29 cellular contexts compared by ENCODE assay signal in genomic region chr1:86450847-86451246, GRCh38. TPM values are rescaled to one million over a fixed set of nuclear protein-coding genes. Genes with fewer than 3 reads are reported as not detected.
"Had no signal": no experiment of that assay in that cellular context is flagged by ENCODE, and none has a peak within 500 bp of the region (broad histone marks: within the 10 kb centered on the region; RNA-seq: fewer than 3 reads in every experiment).

No MANE protein-coding gene starts in this region.

- ATAC-seq: activated CD8-positive, alpha-beta T cell treated with anti-CD3 and anti-CD28 coated beads for 36 hours; activated naive CD8-positive, alpha-beta T cell treated with anti-CD3 and anti-CD28 coated beads, Interleukin-2, amount 50 U/mL, for 24 hours; activated T-cell treated with anti-CD3 and anti-CD28 coated beads, Interleukin-2, amount 50 U/mL, for 4 hours; activated T-helper 17 cell treated with anti-CD3 and anti-CD28 coated beads, Interleukin-2, amount 50 U/mL, for 72 hours; heart right ventricle; naive thymus-derived CD4-positive, alpha-beta T cell; sciatic nerve; stimulated activated effector memory CD8-positive, alpha-beta T cell treated with anti-CD3 and anti-CD28 coated beads, Interleukin-12 subunit alpha, Interleukin-12 subunit beta, amount 100 ng/mL, for 72 hours had no signal

- DNase-seq: activated B cell treated with CpG ODN at 0.5 μM for 24 hours; activated CD4-positive, alpha-beta T cell treated with anti-CD3 and anti-CD28 coated beads, Interleukin-2, amount 50 U/mL, for 1 hour; activated CD8-positive, alpha-beta T cell treated with anti-CD3 and anti-CD28 coated beads for 36 hours; activated naive CD8-positive, alpha-beta T cell treated with anti-CD3 and anti-CD28 coated beads, Interleukin-2, amount 50 U/mL, for 24 hours; activated T-cell treated with anti-CD3 and anti-CD28 coated beads, Interleukin-2, amount 50 U/mL, for 4 hours; amygdala; central memory CD4-positive, alpha-beta T cell; endodermal cell; foreskin melanocyte; heart right ventricle; midbrain; naive thymus-derived CD4-positive, alpha-beta T cell; ovary; stimulated activated CD4-positive, alpha-beta T cell treated with anti-CD3 and anti-CD28 coated beads, Interleukin-12 subunit alpha, Interleukin-12 subunit beta, amount 100 ng/mL, for 4 hours; stimulated activated CD4-positive, alpha-beta T cell treated with anti-CD3 and anti-CD28 coated beads, Interleukin-4, amount 100 ng/mL, for 24 hours; stomach; thyroid gland; upper lobe of left lung had no signal

- H3K4me3 ChIP-seq: breast epithelium, esophagus muscularis mucosa, heart right ventricle, ovary, skin epidermis, stomach, thyroid gland, upper lobe of left lung had no signal

- H3K4me1 ChIP-seq: breast epithelium, esophagus muscularis mucosa, heart right ventricle, stomach, thyroid gland, upper lobe of left lung had no signal

- H3K9me3 ChIP-seq: breast epithelium, esophagus muscularis mucosa, heart right ventricle, ovary, stomach, thyroid gland, upper lobe of left lung had no signal

- H3K36me3 ChIP-seq: breast epithelium, esophagus muscularis mucosa, heart right ventricle, ovary, stomach, thyroid gland, upper lobe of left lung had no signal

- H3K27me3 ChIP-seq: breast epithelium, esophagus muscularis mucosa, heart right ventricle, ovary, thyroid gland, upper lobe of left lung had no signal

- H3K27ac ChIP-seq: breast epithelium, esophagus muscularis mucosa, heart right ventricle, ovary, skin epidermis, stomach, thyroid gland, upper lobe of left lung had no signal

RNA-seq across cellular contexts. Expression of gene CLCA1, which starts 17.9 kb away (rescaled TPM):
- total RNA-seq: activated B cell treated with CpG ODN at 0.5 μM for 24 hours; activated CD8-positive, alpha-beta T cell treated with anti-CD3 and anti-CD28 coated beads for 36 hours; activated T-helper 17 cell treated with anti-CD3 and anti-CD28 coated beads, Interleukin-2, amount 50 U/mL, for 72 hours; glomerular endothelial cell; heart right ventricle; kidney epithelial cell; lower leg skin; naive thymus-derived CD4-positive, alpha-beta T cell; progenitor cell of endocrine pancreas; renal cortical epithelial cell; sciatic nerve; thyroid gland had no signal

RNA-seq across cellular contexts. Expression of gene CLCA2, which starts 26.9 kb away (rescaled TPM):
- total RNA-seq: activated B cell treated with CpG ODN at 0.5 μM for 24 hours; activated CD8-positive, alpha-beta T cell treated with anti-CD3 and anti-CD28 coated beads for 36 hours; activated T-cell treated with anti-CD3 and anti-CD28 coated beads, Interleukin-2, amount 50 U/mL, for 4 hours; activated T-helper 17 cell treated with anti-CD3 and anti-CD28 coated beads, Interleukin-2, amount 50 U/mL, for 72 hours; endodermal cell; esophagus muscularis mucosa; kidney epithelial cell; naive thymus-derived CD4-positive, alpha-beta T cell; progenitor cell of endocrine pancreas; sciatic nerve; thyroid gland had no signal
